ENCODE assay signal across 25 cellular contexts in the genomic region with DNA sequence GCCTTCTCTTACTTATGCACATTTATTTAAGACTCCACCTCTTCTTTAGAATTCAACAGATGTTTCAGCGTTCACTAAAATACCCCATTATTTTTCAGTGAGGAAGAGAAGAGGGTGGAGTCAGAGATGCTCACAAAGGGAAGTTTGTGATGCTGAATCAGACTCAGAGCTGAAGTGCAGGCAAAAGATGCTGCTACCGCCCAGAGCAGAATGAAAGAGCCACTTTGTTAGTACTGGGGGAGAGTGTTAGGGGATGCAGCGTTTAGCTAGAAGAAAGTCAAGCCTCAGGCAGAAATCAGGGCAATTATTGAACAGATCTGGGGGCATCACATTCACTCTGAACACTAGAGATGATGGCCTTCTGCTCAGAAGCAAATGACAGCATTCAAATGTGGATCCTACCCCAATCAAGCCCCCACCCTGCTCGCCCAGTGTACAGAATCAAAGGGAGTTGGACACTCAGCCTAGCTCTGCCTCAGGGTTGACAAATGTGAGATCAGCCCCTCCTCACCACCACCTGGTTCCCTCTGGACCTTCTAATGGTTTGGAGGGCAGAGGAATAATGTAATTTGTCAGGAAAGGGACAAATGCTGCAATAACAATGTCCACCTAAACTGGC.
DNase-seq lines count a peak whose midpoint lies in the region; ATAC-seq and TF ChIP-seq lines count a peak whose summit lies in the region.
"Had no signal": no experiment of that assay in that cellular context is flagged by ENCODE, and none has a peak within 500 bp of the region (broad histone marks: within the 10 kb centered on the region; RNA-seq: fewer than 3 reads in every experiment).

No MANE protein-coding gene starts in this region.

- H3K9ac ChIP-seq in BLaER1 treated with 17β-estradiol and CSF1 and Interleukin-3, amounts not matched to agents 10 nM and 100 nM: no peak overlapping the region

- no peaks in the 10 kb centered on the region for H4K20me1 ChIP-seq in BLaER1 treated with 17β-estradiol and CSF1 and Interleukin-3, amounts not matched to agents 10 nM and 100 nM

- H3K36me3 ChIP-seq in BLaER1 treated with 17β-estradiol and CSF1 and Interleukin-3, amounts not matched to agents 10 nM and 100 nM: no peaks in the 10 kb centered on the region
- no peaks in the 10 kb centered on the region for H3K36me3 ChIP-seq in lower lobe of right lung
- H3K36me3 ChIP-seq: neutrophil, WERI-Rb-1 had no signal

- intact Hi-C loops in lower lobe of right lung (cut with DNase I): no loop called here

- ATAC-seq in left lobe of liver (no peak), lower lobe of right lung (no peak), GM19452 (IDR thresholded peaks at IDR 0.05; ENCODE audit: unreplicated experiment) (no peak)
- ATAC-seq: HCT116; stimulated activated naive B cell treated with anti-CD40 and anti-IgM and Interleukin-4, amounts not matched to agents 10 μg/mL and 1 μg/mL and 100 μg/mL, for 72 hours had no signal

- 0 out of 22 replicates have a peak, but pooled peaks cover 0 to 5% (median 0%) of the 10 kb centered on the region in 11 experiments for H3K9me3 ChIP-seq in BLaER1 treated with 17β-estradiol and CSF1 and Interleukin-3, amounts not matched to agents 10 nM and 100 nM (replicated peaks in 1 of 11)
- no peaks in the 10 kb centered on the region for H3K9me3 ChIP-seq in lower lobe of right lung
- H3K9me3 ChIP-seq: neutrophil had no signal

- H3K27ac ChIP-seq in BLaER1 treated with 17β-estradiol and CSF1 and Interleukin-3, amounts not matched to agents 10 nM and 100 nM: no peak overlapping the region
- H3K27ac ChIP-seq in angular gyrus (ENCODE audit: low read depth, low read length) (peak overlapping the region; percentile 93), lower lobe of right lung (no peak overlapping the region)
- H3K27ac ChIP-seq: hepatocyte, HL-60, neutrophil, RWPE1, WERI-Rb-1 had no signal

- peaks cover under 1 to 39% (median 29%) of the 10 kb centered on the region in 10 experiments; a peak in 18 of 20 replicates for H3K4me1 ChIP-seq in BLaER1 treated with 17β-estradiol and CSF1 and Interleukin-3, amounts not matched to agents 10 nM and 100 nM
- H3K4me1 ChIP-seq in lower lobe of right lung: no peaks in the 10 kb centered on the region

- TF ChIP-seq CTCF in lower lobe of right lung (IDR thresholded peaks at IDR 0.05): no peak

- peak overlapping the region in 9 of 11 experiments; percentile 1 to 71 (median 64); a peak in 16 of 22 replicates for H3K4me2 ChIP-seq in BLaER1 treated with 17β-estradiol and CSF1 and Interleukin-3, amounts not matched to agents 10 nM and 100 nM
- H3K4me2 ChIP-seq: hepatocyte had no signal

- DNase-seq in inferior parietal cortex (ENCODE audit: extremely low spot score) (peak; percentile 75), nucleus accumbens (lab: John Stamatoyannopoulos, UW) (peak in 47 of 56 donors; percentile 14 to 81 (median 48)), left lobe of liver (ENCODE audit: low spot score) (no peak), lower lobe of right lung (no peak)
- DNase-seq in stimulated activated CD4-positive, alpha-beta T cell treated with anti-CD3 and anti-CD28 coated beads, Interleukin-4, amount 100 ng/mL, for 4 hours: no peak
- DNase-seq: activated CD4-positive, alpha-beta T cell treated with anti-CD3 and anti-CD28 coated beads, Interleukin-2, amount 50 U/mL, for 4 hours; activated CD8-positive, alpha-beta memory T cell treated with anti-CD3 and anti-CD28 coated beads, Interleukin-2, amount 50 U/mL, for 4 hours; Calu3; cerebellar nuclear complex; effector CD4-positive, alpha-beta T cell; Karpas-422; MV-4-11; NCI-H2171 treated with DMSO at 0.1 percent for 48 hours; NCI-H526 treated with DMSO at 0.1 percent for 48 hours; stimulated activated naive B cell treated with anti-CD40 and anti-IgM and Interleukin-4, amounts not matched to agents 10 μg/mL and 1 μg/mL and 100 μg/mL, for 72 hours; T-helper 9 cell; WERI-Rb-1 had no signal

- H3K4me3 ChIP-seq in BLaER1 treated with 17β-estradiol and CSF1 and Interleukin-3, amounts not matched to agents 10 nM and 100 nM: no peak overlapping the region
- H3K4me3 ChIP-seq in lower lobe of right lung: no peak overlapping the region
- H3K4me3 ChIP-seq: hepatocyte had no signal

- H3K27me3 ChIP-seq in BLaER1 treated with 17β-estradiol and CSF1 and Interleukin-3, amounts not matched to agents 10 nM and 100 nM: no peaks in the 10 kb centered on the region
- no peaks in the 10 kb centered on the region for H3K27me3 ChIP-seq in lower lobe of right lung (ENCODE audit: low read depth)
- H3K27me3 ChIP-seq: hepatocyte, neutrophil had no signal

Comparison
In these comparisons a context has a peak if more than half of its experiments do, and no peak if none do; other contexts are left out.
1. DNase-seq: peak in inferior parietal cortex (single experiment) and nucleus accumbens (47 of 56); none in left lobe of liver (single experiment), lower lobe of right lung (single experiment) and stimulated activated CD4-positive, alpha-beta T cell treated with anti-CD3 and anti-CD28 coated beads, Interleukin-4, amount 100 ng/mL, for 4 hours (0 of 2).